In genomic region chr1:214404154-214404553, GRCh38 we compare ENCODE assay signal across 1 cellular context.
TF ChIP-seq lines count a peak whose summit lies in the region.

No MANE protein-coding gene starts in this region.

TF ChIP-seq in IMR-90, 13 proteins besides CTCF, POLR2A, EP300 and RAD21 (continued from another document):
- no peak for TF ChIP-seq SMC3 (IDR thresholded peaks at IDR 0.05; ENCODE audit: low read depth, low read length)
